ENCODE assay signal across 9 cellular contexts in the genomic region with DNA sequence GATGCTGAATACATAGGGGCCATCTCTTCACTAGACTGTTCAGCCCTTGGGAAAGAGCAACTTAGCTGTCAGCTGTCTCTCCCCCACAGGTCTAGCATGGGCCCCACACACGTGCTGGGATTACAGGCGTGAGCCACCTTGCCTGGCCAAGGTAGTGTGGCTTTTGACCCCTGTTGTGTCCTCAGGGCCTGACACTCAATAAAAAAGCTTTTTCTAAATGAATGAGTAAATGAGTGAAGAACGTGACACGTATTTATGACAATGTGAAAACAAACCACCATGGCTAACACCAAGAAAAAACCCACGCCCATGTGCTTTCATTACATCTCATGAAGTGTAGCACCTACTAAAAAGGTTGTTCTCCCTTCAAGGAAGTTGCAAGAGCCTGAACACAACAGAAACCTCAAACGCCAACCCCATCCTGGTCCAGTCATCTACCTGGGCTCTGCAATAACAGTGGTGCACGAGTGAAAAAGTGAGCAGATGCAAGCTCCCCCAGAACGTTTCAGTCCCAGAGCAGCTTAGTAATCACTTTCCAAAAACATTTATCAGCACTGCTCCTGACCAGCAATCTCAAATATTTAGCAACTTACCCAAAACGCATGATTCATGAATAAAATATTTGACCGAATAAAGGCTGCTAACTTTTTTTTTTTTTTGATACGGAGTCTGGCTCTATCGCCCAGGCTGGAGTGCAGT. TPM values are rescaled to one million over a fixed set of nuclear protein-coding genes. Genes with fewer than 3 reads are reported as not detected.
A peak's percentile ranks its signal among the peaks of the same experiment; 100 is the strongest.
DNase-seq lines count a peak whose midpoint lies in the region; ATAC-seq and TF ChIP-seq lines count a peak whose summit lies in the region.
"Had no signal": no experiment of that assay in that cellular context is flagged by ENCODE, and none has a peak within 500 bp of the region (broad histone marks: within the 10 kb centered on the region; RNA-seq: fewer than 3 reads in every experiment).

No MANE protein-coding gene starts in this region.

- no peak overlapping the region for H3K4me3 ChIP-seq in transverse colon

- no peak for TF ChIP-seq CTCF in transverse colon (IDR thresholded peaks at IDR 0.05)

- no peak for TF ChIP-seq POLR2A in transverse colon (IDR thresholded peaks at IDR 0.05)

- H3K4me1 ChIP-seq in transverse colon = peaks cover 15 to 64% (median 36%) of the 10 kb centered on the region in 4 donors

- 15 to 46% methylated on average over 4 to 12 of the region's 12 CpGs for WGBS in transverse colon (ENCODE audit: low coverage in 1 of 2), 2 donors

- no peaks in the 10 kb centered on the region for H3K9me3 ChIP-seq in transverse colon

- no peaks in the 10 kb centered on the region for H3K36me3 ChIP-seq in transverse colon

- H3K27me3 ChIP-seq in transverse colon = no peaks in the 10 kb centered on the region

- peak overlapping the region; percentile 59 for H3K4me3 Mint-ChIP-seq in memory B cell

- peak overlapping the region; percentile 2 to 38 (median 8) for H3K27ac ChIP-seq in transverse colon
- H3K27ac ChIP-seq: C4-2B had no signal

- peaks cover 32% of the 10 kb centered on the region for H3K4me1 Mint-ChIP-seq in memory B cell

- peaks cover 2% of the 10 kb centered on the region for H3K9me3 Mint-ChIP-seq in memory B cell

- intact Hi-C loops in transverse colon (cut with DNase I; ENCODE audit: low total_unique reads) = no loop called here

- in situ Hi-C loops in transverse colon (cut with MboI; ENCODE audit: low pct_ligation_motif_present in 1 of 4, low pct_unique_long_range_greater_than_20kb in 1 of 4, low sequenced_read_pairs in 3 of 4) = no loop called here

- H3K36me3 Mint-ChIP-seq in memory B cell = peaks cover 10% of the 10 kb centered on the region

- TF ChIP-seq EP300 in transverse colon (IDR thresholded peaks at IDR 0.05; ENCODE audit: low read depth) = no peak

- peak; percentile 44 for ATAC-seq in HG03159 (IDR thresholded peaks at IDR 0.05; ENCODE audit: unreplicated experiment)
- no peak for ATAC-seq in memory B cell (ENCODE audit: low read depth)

- peak; percentile 66 for DNase-seq in activated T-cell treated with anti-CD3 and anti-CD28 coated beads for 48 hours (ENCODE audit: low read depth)
- DNase-seq in activated T-cell treated with anti-CD3 and anti-CD28 coated beads, Interleukin-2, amount 50 U/mL, for 1 hour = no peak
- DNase-seq in activated T-cell treated with anti-CD3 and anti-CD28 coated beads, Interleukin-2, amount 50 U/mL, for 48 hours = peak; percentile 78 to 82
- no peak for DNase-seq in memory B cell (ENCODE audit: low spot score in 2 of 2)
- DNase-seq in transverse colon = peak; percentile 37
- no peak for DNase-seq in NCI-H748 (lab: John Stamatoyannopoulos, UW; ENCODE audit: unreplicated experiment)
- DNase-seq in NCI-H2081 treated with DMSO at 0.1 percent for 48 hours (lab: John Stamatoyannopoulos, UW) = no peak

- peak overlapping the region; percentile 46 for H3K27ac Mint-ChIP-seq in memory B cell

- H3K27me3 Mint-ChIP-seq in memory B cell = no peaks in the 10 kb centered on the region

RNA-seq across cellular contexts. Expression of a gene that starts 3.4 kb away (rescaled TPM):
- 10 to 100 TPM; 40.4 to 99.6 (median 71.6) TPM for total RNA-seq in transverse colon

RNA-seq across cellular contexts. Expression of a gene that starts 15.5 kb away (rescaled TPM):
- total RNA-seq in transverse colon = 10 to 100 TPM; 18.9 to 58.4 (median 31.7) TPM

Comparison
In these comparisons a context has a peak if more than half of its experiments do, and no peak if none do; other contexts are left out.
1. DNase-seq: peak in activated T-cell treated with anti-CD3 and anti-CD28 coated beads for 48 hours (single experiment), activated T-cell treated with anti-CD3 and anti-CD28 coated beads, Interleukin-2, amount 50 U/mL, for 48 hours (2 of 2) and transverse colon (single experiment); none in activated T-cell treated with anti-CD3 and anti-CD28 coated beads, Interleukin-2, amount 50 U/mL, for 1 hour (single experiment), memory B cell (0 of 2), NCI-H748 (single experiment) and NCI-H2081 treated with DMSO at 0.1 percent for 48 hours (single experiment).